Comparison of ENCODE assay signal across 16 cellular contexts in the genomic region with DNA sequence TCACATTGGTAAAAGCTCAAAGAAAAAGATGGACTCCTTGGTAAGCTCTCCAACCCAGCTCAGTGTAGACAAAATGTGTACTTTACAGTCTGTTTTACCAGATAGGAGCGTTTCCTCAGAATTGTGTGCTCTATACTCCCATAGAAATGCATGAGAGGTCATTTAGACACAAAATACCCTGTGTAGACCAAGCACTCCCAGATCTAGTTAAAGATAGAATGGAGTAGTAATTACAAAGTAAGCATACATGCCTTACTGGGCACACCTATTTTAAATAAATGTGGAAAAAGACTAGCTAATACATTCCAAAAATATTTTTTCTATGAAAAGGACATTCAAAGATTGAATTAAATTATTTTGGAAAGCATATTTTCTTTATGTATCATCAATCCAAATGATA.
A peak's percentile ranks its signal among the peaks of the same experiment; 100 is the strongest.
DNase-seq lines count a peak whose midpoint lies in the region; ATAC-seq and TF ChIP-seq lines count a peak whose summit lies in the region.
"Had no signal": no experiment of that assay in that cellular context is flagged by ENCODE, and none has a peak within 500 bp of the region (broad histone marks: within the 10 kb centered on the region; RNA-seq: fewer than 3 reads in every experiment).

No MANE protein-coding gene starts in this region.

- H3K36me3 ChIP-seq in GM23248 (ENCODE audit: low read depth) (no peaks in the 10 kb centered on the region), MM.1S (replicated peaks; ENCODE audit: insufficient read depth, low read length) (no peaks in the 10 kb centered on the region), adipocyte (ENCODE audit: control insufficient read depth, insufficient read depth, low read length, severe bottlenecking) (no peaks in the 10 kb centered on the region), suprapubic skin (no peaks in the 10 kb centered on the region)
- H3K36me3 ChIP-seq: BLaER1 treated with 17β-estradiol and CSF1 and Interleukin-3, amounts not matched to agents 10 nM and 100 nM had no signal

- H3K27ac ChIP-seq in GM23248 (no peak overlapping the region), MM.1S (ENCODE audit: low read length) (no peak overlapping the region), suprapubic skin (no peak overlapping the region)
- H3K27ac ChIP-seq: BLaER1 treated with 17β-estradiol and CSF1 and Interleukin-3, amounts not matched to agents 10 nM and 100 nM had no signal

- H3K9me3 ChIP-seq in GM23248 (ENCODE audit: low read depth) = no peaks in the 10 kb centered on the region
- H3K9me3 ChIP-seq in MM.1S (replicated peaks; ENCODE audit: insufficient read depth, low read length) = no peaks in the 10 kb centered on the region
- H3K9me3 ChIP-seq in adipocyte (ENCODE audit: control insufficient read depth, low read length) = no peaks in the 10 kb centered on the region
- no peaks in the 10 kb centered on the region for H3K9me3 ChIP-seq in suprapubic skin
- H3K9me3 ChIP-seq: BLaER1 treated with 17β-estradiol and CSF1 and Interleukin-3, amounts not matched to agents 10 nM and 100 nM had no signal

- H3K9ac ChIP-seq in GM23248 (no peak overlapping the region), MM.1S (ENCODE audit: low read length) (no peak overlapping the region), adipocyte (ENCODE audit: low read length) (no peak overlapping the region)
- H3K9ac ChIP-seq: BLaER1 treated with 17β-estradiol and CSF1 and Interleukin-3, amounts not matched to agents 10 nM and 100 nM had no signal

- peak overlapping the region; percentile 16; the same call in 1 of the 2 replicates for H2AFZ ChIP-seq in GM23248
- no peak overlapping the region for H2AFZ ChIP-seq in MM.1S (ENCODE audit: low read length)

- H3K9me2 ChIP-seq in GM23248 (ENCODE audit: insufficient read depth) (no peaks in the 10 kb centered on the region), MM.1S (replicated peaks; ENCODE audit: insufficient read depth, low read length) (no peaks in the 10 kb centered on the region)

- H4K20me1 ChIP-seq in GM23248 (ENCODE audit: insufficient read depth) = no peaks in the 10 kb centered on the region
- no peaks in the 10 kb centered on the region for H4K20me1 ChIP-seq in MM.1S (ENCODE audit: insufficient read depth, low read length)
- H4K20me1 ChIP-seq: BLaER1 treated with 17β-estradiol and CSF1 and Interleukin-3, amounts not matched to agents 10 nM and 100 nM had no signal

- 40 to 42% methylated on average over 1 of the region's 1 CpG for WGBS in GM23248 (ENCODE audit: low coverage in 1 of 2, low lambda C conversion rate in 2 of 2, missing lambda C conversion rate in 2 of 2), 2 experiments
- WGBS in suprapubic skin = 81% methylated on average over 1 of the region's 1 CpG

- no peak for ATAC-seq in HG02840 (IDR thresholded peaks at IDR 0.05; ENCODE audit: low FRiP score, unreplicated experiment)
- ATAC-seq: CD8-positive, alpha-beta T cell; GM12878 had no signal

- H3F3A ChIP-seq in GM23248 (ENCODE audit: insufficient read depth) (peaks cover 5% of the 10 kb centered on the region; the same call in 1 of the 2 replicates), MM.1S (ENCODE audit: insufficient read depth, low read length) (no peaks in the 10 kb centered on the region)

- TF ChIP-seq CTCF in MM.1S (IDR thresholded peaks at IDR 0.05; ENCODE audit: low read length) = no peak
- no peak for TF ChIP-seq CTCF in suprapubic skin (IDR thresholded peaks at IDR 0.05)

- no peak overlapping the region for H3K4me2 ChIP-seq in GM23248 (ENCODE audit: unreplicated experiment)
- no peak overlapping the region for H3K4me2 ChIP-seq in MM.1S (ENCODE audit: low read depth, low read length)
- H3K4me2 ChIP-seq: BLaER1 treated with 17β-estradiol and CSF1 and Interleukin-3, amounts not matched to agents 10 nM and 100 nM had no signal

- TF ChIP-seq EP300 in suprapubic skin (IDR thresholded peaks at IDR 0.05) = no peak

- no peaks in the 10 kb centered on the region for H3K27me3 ChIP-seq in GM23248 (replicated peaks; ENCODE audit: insufficient read depth)
- no peaks in the 10 kb centered on the region for H3K27me3 ChIP-seq in MM.1S (replicated peaks; ENCODE audit: insufficient read depth, low read length)
- H3K27me3 ChIP-seq in adipocyte (replicated peaks; ENCODE audit: control insufficient read depth, insufficient read depth, low read length) = no peaks in the 10 kb centered on the region
- H3K27me3 ChIP-seq in suprapubic skin = no peaks in the 10 kb centered on the region
- H3K27me3 ChIP-seq: BLaER1 treated with 17β-estradiol and CSF1 and Interleukin-3, amounts not matched to agents 10 nM and 100 nM had no signal

- in situ Hi-C loops in GM23248 (cut with MboI) = no loop called here

- H3K4me3 ChIP-seq in GM23248 = no peak overlapping the region
- H3K4me3 ChIP-seq in MM.1S (ENCODE audit: low read length) = no peak overlapping the region
- H3K4me3 ChIP-seq in adipocyte (ENCODE audit: low read length) = no peak overlapping the region
- H3K4me3 ChIP-seq in suprapubic skin = no peak overlapping the region
- H3K4me3 ChIP-seq: BLaER1 treated with 17β-estradiol and CSF1 and Interleukin-3, amounts not matched to agents 10 nM and 100 nM; GM12878 had no signal

- H3K4me1 ChIP-seq in GM23248 (ENCODE audit: insufficient read depth) = 0 out of 2 replicates have a peak, but pooled peaks cover 10% of the 10 kb centered on the region
- H3K4me1 ChIP-seq in MM.1S (ENCODE audit: low read length) = no peaks in the 10 kb centered on the region
- peaks cover 3% of the 10 kb centered on the region for H3K4me1 ChIP-seq in adipocyte (ENCODE audit: control insufficient read depth, insufficient read depth, low read length)
- H3K4me1 ChIP-seq in suprapubic skin = no peaks in the 10 kb centered on the region

- H3K79me2 ChIP-seq in GM23248 (ENCODE audit: insufficient read depth) (no peaks in the 10 kb centered on the region), MM.1S (ENCODE audit: low read length) (no peaks in the 10 kb centered on the region)

- TF ChIP-seq POLR2A in suprapubic skin (IDR thresholded peaks at IDR 0.05) = no peak

- peak; percentile 48 for DNase-seq in NCI-H748 (lab: John Stamatoyannopoulos, UW; ENCODE audit: unreplicated experiment)
- DNase-seq in NCI-H748 treated with DMSO at 0.1 percent for 48 hours (lab: John Stamatoyannopoulos, UW) = no peak
- no peak for DNase-seq in GM23248
- DNase-seq in MM.1S = peak; percentile 1
- DNase-seq in adipocyte (ENCODE audit: low read depth) = peak; percentile 14
- DNase-seq in amygdala (lab: John Stamatoyannopoulos, UW) = no peak
- no peak for DNase-seq in suprapubic skin (ENCODE audit: low spot score in 2 of 2)
- DNase-seq: 8988T; Calu3; CD8-positive, alpha-beta T cell; DND-41; EL; H9 had no signal

Comparison
In these comparisons a context has a peak if more than half of its experiments do, and no peak if none do; other contexts are left out.
1. DNase-seq: peak in NCI-H748 (single experiment), MM.1S (single experiment) and adipocyte (single experiment); none in NCI-H748 treated with DMSO at 0.1 percent for 48 hours (single experiment), GM23248 (single experiment), amygdala (0 of 56) and suprapubic skin (0 of 2).